ENCODE assay signal across 8 cellular contexts in genomic region chr21:15051652-15052554, GRCh38. TPM values are rescaled to one million over a fixed set of nuclear protein-coding genes. Genes with fewer than 3 reads are reported as not detected.
DNase-seq lines count a peak whose midpoint lies in the region; ATAC-seq and TF ChIP-seq lines count a peak whose summit lies in the region.

No MANE protein-coding gene starts in this region.

- H3K4me3 Mint-ChIP-seq in activated naive CD4-positive, alpha-beta T cell treated with anti-CD3 and anti-CD28 coated beads, Interleukin-2, amount 10 ng/mL, durations not matched to agents 7 days and 5 days, result peak overlapping the region; percentile 46
- peak overlapping the region; percentile 78 for H3K4me3 Mint-ChIP-seq in activated naive CD8-positive, alpha-beta T cell treated with anti-CD3 and anti-CD28 coated beads for 36 hours
- H3K4me3 Mint-ChIP-seq in nephron, result peak overlapping the region; percentile 11 to 50 (median 22)

- intact Hi-C loops in aorta (cut with DNase I), result loop anchor here in 1 of 2 donors (10.0 kb wide), 1 partner anchor 57 kb away; no protein-coding TSS in a partner anchor

- H3K36me3 Mint-ChIP-seq in activated naive CD4-positive, alpha-beta T cell treated with anti-CD3 and anti-CD28 coated beads, Interleukin-2, amount 10 ng/mL, durations not matched to agents 7 days and 5 days, result no peaks in the 10 kb centered on the region
- peaks cover 14% of the 10 kb centered on the region for H3K36me3 Mint-ChIP-seq in activated naive CD8-positive, alpha-beta T cell treated with anti-CD3 and anti-CD28 coated beads for 36 hours
- H3K36me3 Mint-ChIP-seq in nephron (ENCODE audit: low read depth), result peaks cover 20% of the 10 kb centered on the region

- H3K27ac Mint-ChIP-seq in activated naive CD4-positive, alpha-beta T cell treated with anti-CD3 and anti-CD28 coated beads, Interleukin-2, amount 10 ng/mL, durations not matched to agents 7 days and 5 days, result peak overlapping the region; percentile 26
- peak overlapping the region; percentile 82 for H3K27ac Mint-ChIP-seq in activated naive CD8-positive, alpha-beta T cell treated with anti-CD3 and anti-CD28 coated beads for 36 hours
- peak overlapping the region; percentile 31 to 83 (median 59) for H3K27ac Mint-ChIP-seq in nephron

- H3K4me3 ChIP-seq in aorta (ENCODE audit: low read length in 2 of 2), result no peak overlapping the region

- H3K9me3 ChIP-seq in aorta (ENCODE audit: control insufficient read depth, low read length), result no peaks in the 10 kb centered on the region

- peak; percentile 49 for ATAC-seq in HG03139 (IDR thresholded peaks at IDR 0.05; ENCODE audit: unreplicated experiment)
- ATAC-seq in aorta (ENCODE audit: low FRiP score), result no peak

- DNase-seq in activated naive CD4-positive, alpha-beta T cell treated with anti-CD3 and anti-CD28 coated beads, Interleukin-2, amount 10 ng/mL, durations not matched to agents 7 days and 5 days, result no peak
- no peak for DNase-seq in activated naive CD4-positive, alpha-beta T cell (lab: John Stamatoyannopoulos, UW)
- no peak for DNase-seq in activated naive CD8-positive, alpha-beta T cell treated with anti-CD3 and anti-CD28 coated beads for 36 hours
- DNase-seq in aorta (no peak), putamen (ENCODE audit: low spot score) (no peak)
- DNase-seq in stimulated activated CD4-positive, alpha-beta T cell treated with anti-CD3 and anti-CD28 coated beads, Interleukin-15, amount 100 ng/mL, for 24 hours, result no peak

- TF ChIP-seq CTCF in nephron (IDR thresholded peaks at IDR 0.05; ENCODE audit: unreplicated experiment in 3 of 3), result no peak

- peaks cover 0 to 7% of the 10 kb centered on the region in 2 donors for H3K4me1 ChIP-seq in aorta (ENCODE audit: control insufficient read depth in 1 of 2, insufficient read depth in 2 of 2, low read length in 2 of 2)

- no peaks in the 10 kb centered on the region for H3K9me3 Mint-ChIP-seq in activated naive CD4-positive, alpha-beta T cell treated with anti-CD3 and anti-CD28 coated beads, Interleukin-2, amount 10 ng/mL, durations not matched to agents 7 days and 5 days
- peaks cover 1% of the 10 kb centered on the region for H3K9me3 Mint-ChIP-seq in activated naive CD8-positive, alpha-beta T cell treated with anti-CD3 and anti-CD28 coated beads for 36 hours
- H3K9me3 Mint-ChIP-seq in nephron, result peaks cover 1% of the 10 kb centered on the region

- no peaks in the 10 kb centered on the region for H3K27me3 Mint-ChIP-seq in activated naive CD4-positive, alpha-beta T cell treated with anti-CD3 and anti-CD28 coated beads, Interleukin-2, amount 10 ng/mL, durations not matched to agents 7 days and 5 days
- H3K27me3 Mint-ChIP-seq in activated naive CD8-positive, alpha-beta T cell treated with anti-CD3 and anti-CD28 coated beads for 36 hours, result no peaks in the 10 kb centered on the region
- no peaks in the 10 kb centered on the region for H3K27me3 Mint-ChIP-seq in nephron (ENCODE audit: low read depth)

- CTCF ChIA-PET in activated naive CD4-positive, alpha-beta T cell treated with anti-CD3 and anti-CD28 coated beads, Interleukin-2, amount 10 ng/mL, durations not matched to agents 7 days and 5 days (lab: Charles Lee), result no interaction called here

- peaks cover 45% of the 10 kb centered on the region for H3K4me1 Mint-ChIP-seq in activated naive CD4-positive, alpha-beta T cell treated with anti-CD3 and anti-CD28 coated beads, Interleukin-2, amount 10 ng/mL, durations not matched to agents 7 days and 5 days
- H3K4me1 Mint-ChIP-seq in activated naive CD8-positive, alpha-beta T cell treated with anti-CD3 and anti-CD28 coated beads for 36 hours, result peaks cover 77% of the 10 kb centered on the region
- peaks cover 64% of the 10 kb centered on the region for H3K4me1 Mint-ChIP-seq in nephron

- no peaks in the 10 kb centered on the region for H3K36me3 ChIP-seq in aorta (ENCODE audit: control insufficient read depth in 1 of 2, insufficient read depth in 2 of 2, low read length in 1 of 2)

- 78 to 89% methylated on average over 9 of the region's 9 CpGs for WGBS in aorta, 2 donors

- H3K27ac ChIP-seq in aorta (ENCODE audit: low read depth in 1 of 2, low read length in 2 of 2), result no peak overlapping the region

- no peaks in the 10 kb centered on the region for H3K27me3 ChIP-seq in aorta (ENCODE audit: control insufficient read depth in 1 of 2, insufficient read depth in 2 of 2, low read length in 1 of 2)

RNA-seq across cellular contexts. Expression of gene NRIP1, which starts 12.9 kb away (rescaled TPM):
- total RNA-seq in activated naive CD8-positive, alpha-beta T cell treated with anti-CD3 and anti-CD28 coated beads for 36 hours, result 10 to 100 TPM; 26.0 to 28.3 TPM
- 10 to 100 TPM; 28.6 to 37.1 TPM for total RNA-seq in aorta
- polyA plus RNA-seq in aorta, result 1 to 10 TPM; 3.8 to 4.6 TPM

Comparison
In these comparisons a context has a peak if more than half of its experiments do, and no peak if none do; other contexts are left out.
1. H3K27ac Mint-ChIP-seq: peak in every context shown above with its lines; median percentile 82 in activated naive CD8-positive, alpha-beta T cell treated with anti-CD3 and anti-CD28 coated beads for 36 hours; 59 in nephron; 26 in activated naive CD4-positive, alpha-beta T cell treated with anti-CD3 and anti-CD28 coated beads, Interleukin-2, amount 10 ng/mL, durations not matched to agents 7 days and 5 days.
2. H3K4me3 Mint-ChIP-seq: peak in every context shown above with its lines; median percentile 78 in activated naive CD8-positive, alpha-beta T cell treated with anti-CD3 and anti-CD28 coated beads for 36 hours; 46 in activated naive CD4-positive, alpha-beta T cell treated with anti-CD3 and anti-CD28 coated beads, Interleukin-2, amount 10 ng/mL, durations not matched to agents 7 days and 5 days; 22 in nephron.